31 cellular contexts compared by ENCODE assay signal in genomic region chr12:123572391-123572790, GRCh38.
"Had no signal": no experiment of that assay in that cellular context is flagged by ENCODE, and none has a peak within 500 bp of the region (broad histone marks: within the 10 kb centered on the region; RNA-seq: fewer than 3 reads in every experiment).

No MANE protein-coding gene starts in this region.

- DNase-seq: activated B cell treated with CpG ODN at 0.5 μM for 24 hours; activated CD4-positive, alpha-beta T cell treated with anti-CD3 and anti-CD28 coated beads for 48 hours; activated CD4-positive, alpha-beta T cell treated with anti-CD3 and anti-CD28 coated beads, Interleukin-2, amount 50 U/mL, for 1 hour; activated CD4-positive, alpha-beta T cell treated with anti-CD3 and anti-CD28 coated beads, Interleukin-2, amount 50 U/mL, for 48 hours; activated CD8-positive, alpha-beta memory T cell treated with anti-CD3 and anti-CD28 coated beads for 24 hours; activated CD8-positive, alpha-beta T cell treated with anti-CD3 and anti-CD28 coated beads for 36 hours; activated effector memory CD4-positive, alpha-beta T cell treated with anti-CD3 and anti-CD28 coated beads, Interleukin-2, amount 50 U/mL, for 16 hours; activated naive CD4-positive, alpha-beta T cell treated with anti-CD3 and anti-CD28 coated beads for 36 hours; activated naive CD8-positive, alpha-beta T cell treated with anti-CD3 and anti-CD28 coated beads for 36 hours; activated naive CD8-positive, alpha-beta T cell treated with anti-CD3 and anti-CD28 coated beads, Interleukin-2, amount 50 U/mL, for 24 hours; activated T-cell treated with anti-CD3 and anti-CD28 coated beads, Interleukin-2, amount 50 U/mL, for 4 hours; adrenal gland; amygdala; aorta; body of pancreas; caudate nucleus; cortex of kidney; dermis blood vessel endothelial cell; effector CD4-positive, alpha-beta T cell; effector memory CD8-positive, alpha-beta T cell; erythroblast; foreskin keratinocyte; gastrocnemius medialis; heart right ventricle; T-helper 17 cell; T1000; WERI-Rb-1 had no signal

- H3K27ac Mint-ChIP-seq: activated B cell treated with CpG ODN at 0.5 μM for 24 hours; activated CD8-positive, alpha-beta T cell treated with anti-CD3 and anti-CD28 coated beads for 36 hours; activated naive CD4-positive, alpha-beta T cell treated with anti-CD3 and anti-CD28 coated beads for 36 hours; activated naive CD4-positive, alpha-beta T cell treated with anti-CD3 and anti-CD28 coated beads, Interleukin-2, amount 50 U/mL, for 24 hours; activated naive CD8-positive, alpha-beta T cell treated with anti-CD3 and anti-CD28 coated beads for 36 hours; activated naive CD8-positive, alpha-beta T cell treated with anti-CD3 and anti-CD28 coated beads, Interleukin-2, amount 50 U/mL, for 24 hours; activated T-helper 17 cell treated with anti-CD3 and anti-CD28 coated beads, Interleukin-2, amount 50 U/mL, for 72 hours; effector memory CD8-positive, alpha-beta T cell; T-helper 17 cell; T-helper 2 cell treated with Interferon-gamma antibody and Interleukin-4, amounts not matched to agents 5 μg/mL and 100 μg/mL, for 36 hours had no signal

- H3K9me3 Mint-ChIP-seq: activated B cell treated with CpG ODN at 0.5 μM for 24 hours; activated CD8-positive, alpha-beta T cell treated with anti-CD3 and anti-CD28 coated beads for 36 hours; activated naive CD4-positive, alpha-beta T cell treated with anti-CD3 and anti-CD28 coated beads for 36 hours; activated naive CD4-positive, alpha-beta T cell treated with anti-CD3 and anti-CD28 coated beads, Interleukin-2, amount 50 U/mL, for 24 hours; activated naive CD8-positive, alpha-beta T cell treated with anti-CD3 and anti-CD28 coated beads for 36 hours; activated naive CD8-positive, alpha-beta T cell treated with anti-CD3 and anti-CD28 coated beads, Interleukin-2, amount 50 U/mL, for 24 hours; activated T-cell treated with anti-CD3 and anti-CD28 coated beads, Interleukin-2, amount 50 U/mL, for 4 hours; activated T-helper 17 cell treated with anti-CD3 and anti-CD28 coated beads, Interleukin-2, amount 50 U/mL, for 72 hours; effector memory CD8-positive, alpha-beta T cell; T-helper 2 cell treated with Interferon-gamma antibody and Interleukin-4, amounts not matched to agents 5 μg/mL and 100 μg/mL, for 36 hours had no signal

- H3K27me3 Mint-ChIP-seq: activated CD8-positive, alpha-beta T cell treated with anti-CD3 and anti-CD28 coated beads for 36 hours had no signal

- ATAC-seq: activated CD4-positive, CD25-positive, alpha-beta regulatory T cell treated with anti-CD3 and anti-CD28 coated beads, Interleukin-2, amount 50 U/mL, for 24 hours; activated CD8-positive, alpha-beta T cell treated with anti-CD3 and anti-CD28 coated beads for 36 hours; activated naive CD8-positive, alpha-beta T cell treated with anti-CD3 and anti-CD28 coated beads, Interleukin-2, amount 50 U/mL, for 24 hours; activated T-cell treated with anti-CD3 and anti-CD28 coated beads, Interleukin-2, amount 50 U/mL, for 4 hours; activated T-helper 17 cell treated with anti-CD3 and anti-CD28 coated beads, Interleukin-2, amount 50 U/mL, for 72 hours; body of pancreas; effector memory CD8-positive, alpha-beta T cell; foreskin keratinocyte; gastrocnemius medialis; T-helper 17 cell had no signal

- H3K4me3 Mint-ChIP-seq: activated B cell treated with CpG ODN at 0.5 μM for 24 hours; activated CD8-positive, alpha-beta T cell treated with anti-CD3 and anti-CD28 coated beads for 36 hours; activated naive CD4-positive, alpha-beta T cell treated with anti-CD3 and anti-CD28 coated beads for 36 hours; activated naive CD4-positive, alpha-beta T cell treated with anti-CD3 and anti-CD28 coated beads, Interleukin-2, amount 50 U/mL, for 24 hours; activated naive CD8-positive, alpha-beta T cell treated with anti-CD3 and anti-CD28 coated beads for 36 hours; activated naive CD8-positive, alpha-beta T cell treated with anti-CD3 and anti-CD28 coated beads, Interleukin-2, amount 50 U/mL, for 24 hours; activated T-cell treated with anti-CD3 and anti-CD28 coated beads, Interleukin-2, amount 50 U/mL, for 4 hours; activated T-helper 17 cell treated with anti-CD3 and anti-CD28 coated beads, Interleukin-2, amount 50 U/mL, for 72 hours; effector memory CD8-positive, alpha-beta T cell; T-helper 17 cell; T-helper 2 cell treated with Interferon-gamma antibody and Interleukin-4, amounts not matched to agents 5 μg/mL and 100 μg/mL, for 36 hours had no signal

- H3K4me1 Mint-ChIP-seq: activated B cell treated with CpG ODN at 0.5 μM for 24 hours had no signal

- H3K36me3 Mint-ChIP-seq: activated naive CD4-positive, alpha-beta T cell treated with anti-CD3 and anti-CD28 coated beads, Interleukin-2, amount 50 U/mL, for 24 hours; activated naive CD8-positive, alpha-beta T cell treated with anti-CD3 and anti-CD28 coated beads for 36 hours had no signal
